Comparison of ENCODE assay signal across 12 cellular contexts in the genomic region with DNA sequence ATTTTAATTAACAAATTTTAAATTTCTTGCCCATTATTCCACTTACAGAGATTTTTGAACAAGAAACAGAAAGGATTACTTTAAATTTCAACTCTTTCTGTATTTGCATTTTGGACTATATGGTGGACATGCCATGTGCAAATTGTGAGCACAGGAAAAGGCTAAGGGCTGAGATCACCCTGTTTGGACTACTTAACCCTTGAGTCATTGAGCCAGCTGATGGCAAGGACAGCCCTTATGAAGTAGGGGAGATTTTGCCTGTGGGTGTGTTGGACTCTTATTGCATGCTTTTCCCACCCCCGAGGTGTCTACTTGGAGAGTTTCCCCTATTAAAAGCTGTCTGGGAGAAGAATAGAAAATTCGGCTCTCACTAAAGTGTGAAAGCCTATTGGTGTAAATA. TPM values are rescaled to one million over a fixed set of nuclear protein-coding genes. Genes with fewer than 3 reads are reported as not detected.
DNase-seq lines count a peak whose midpoint lies in the region; ATAC-seq and TF ChIP-seq lines count a peak whose summit lies in the region.
"Had no signal": no experiment of that assay in that cellular context is flagged by ENCODE, and none has a peak within 500 bp of the region (broad histone marks: within the 10 kb centered on the region; RNA-seq: fewer than 3 reads in every experiment).

No MANE protein-coding gene starts in this region.

- H3K27ac ChIP-seq in AG04450 (ENCODE audit: low read depth, low read length) (peak overlapping the region; percentile 32), body of pancreas (no peak overlapping the region)
- H3K27ac ChIP-seq: colonic mucosa, upper lobe of left lung had no signal

- intact Hi-C loops in body of pancreas (cut with DNase I) = no loop called here
- intact Hi-C loops in activated T-helper 2 cell treated with anti-CD3 and anti-CD28 coated beads, Interferon-gamma antibody, Interleukin-2, Interleukin-4, amounts not matched to agents 10 μg/mL and 5 μg/mL and 100 μg/mL, durations not matched to agents 14 hours and 24 hours and 36 hours (cut with micrococcal nuclease) = no loop called here

- H3K27me3 Mint-ChIP-seq in activated T-helper 2 cell treated with anti-CD3 and anti-CD28 coated beads, Interferon-gamma antibody, Interleukin-2, Interleukin-4, amounts not matched to agents 10 μg/mL and 5 μg/mL and 100 μg/mL, durations not matched to agents 14 hours and 24 hours and 36 hours (ENCODE audit: low read depth) = no peaks in the 10 kb centered on the region
- H3K27me3 Mint-ChIP-seq: T-helper 17 cell had no signal

- CTCF ChIA-PET in AG04450 (lab: Charles Lee) = interaction anchor here (0.8 to 2.0 kb wide), 4 partner anchors 8 to 54 kb away, joined by 3 to 5 read pairs (median 3); no protein-coding TSS in a partner anchor

- TF ChIP-seq CTCF in AG04450 (IDR thresholded peaks at IDR 0.05; ENCODE audit: low read depth, low read length) (no peak), body of pancreas (IDR thresholded peaks at IDR 0.05) (no peak)

- H3K36me3 Mint-ChIP-seq in activated T-helper 2 cell treated with anti-CD3 and anti-CD28 coated beads, Interferon-gamma antibody, Interleukin-2, Interleukin-4, amounts not matched to agents 10 μg/mL and 5 μg/mL and 100 μg/mL, durations not matched to agents 14 hours and 24 hours and 36 hours (ENCODE audit: low read depth) = no peaks in the 10 kb centered on the region

- peaks cover 15% of the 10 kb centered on the region for H3K4me1 ChIP-seq in body of pancreas
- H3K4me1 ChIP-seq: colonic mucosa, upper lobe of left lung had no signal

- no peak overlapping the region for H3K27ac Mint-ChIP-seq in activated T-helper 2 cell treated with anti-CD3 and anti-CD28 coated beads, Interferon-gamma antibody, Interleukin-2, Interleukin-4, amounts not matched to agents 10 μg/mL and 5 μg/mL and 100 μg/mL, durations not matched to agents 14 hours and 24 hours and 36 hours
- H3K27ac Mint-ChIP-seq: T-helper 17 cell had no signal

- no peaks in the 10 kb centered on the region for H3K36me3 ChIP-seq in body of pancreas (replicated peaks in 1 of 2; ENCODE audit: insufficient read depth in 1 of 2, low read depth in 2 of 2)
- H3K36me3 ChIP-seq: colonic mucosa, upper lobe of left lung had no signal

- POLR2A ChIA-PET in AG04450 (lab: Yijun Ruan, JAX) = interaction anchor here (0.8 kb wide), 1 partner anchor 17 kb away, joined by 3 read pairs; a partner anchor contains a TSS

- DNase-seq in AG04450 (ENCODE audit: low read depth, low spot score) = peak; percentile 81
- peak; percentile 74 for DNase-seq in HS-5 (ENCODE audit: low read depth)
- DNase-seq in body of pancreas = no peak
- peak; percentile 45 for DNase-seq in kidney glomerular epithelial cell (lab: John Stamatoyannopoulos, UW)
- no peak for DNase-seq in activated naive CD4-positive, alpha-beta T cell treated with Interleukin-2 at 50 U/mL for 16 hours
- DNase-seq in activated T-helper 2 cell treated with anti-CD3 and anti-CD28 coated beads, Interferon-gamma antibody, Interleukin-2, Interleukin-4, amounts not matched to agents 10 μg/mL and 5 μg/mL and 100 μg/mL, durations not matched to agents 14 hours and 24 hours and 36 hours (ENCODE audit: low spot score) = no peak
- no peak for DNase-seq in SIG-M5 (lab: John Stamatoyannopoulos, UW)
- DNase-seq: colonic mucosa, NCI-H526, T-helper 17 cell had no signal

- WGBS in body of pancreas, 2 donors = 50 to 52% methylated on average over 2 of the region's 2 CpGs

- H3K9me3 ChIP-seq in AG04450 (ENCODE audit: control insufficient read depth, insufficient read depth, low read length) (peaks cover 3% of the 10 kb centered on the region; the same call in 1 of the 2 replicates), body of pancreas (no peaks in the 10 kb centered on the region)
- H3K9me3 ChIP-seq: colonic mucosa, upper lobe of left lung had no signal

- no peaks in the 10 kb centered on the region for H3K4me1 Mint-ChIP-seq in activated T-helper 2 cell treated with anti-CD3 and anti-CD28 coated beads, Interferon-gamma antibody, Interleukin-2, Interleukin-4, amounts not matched to agents 10 μg/mL and 5 μg/mL and 100 μg/mL, durations not matched to agents 14 hours and 24 hours and 36 hours (ENCODE audit: low read depth)

- H3K27me3 ChIP-seq in AG04450 (ENCODE audit: control insufficient read depth, insufficient read depth, low read length) (no peaks in the 10 kb centered on the region), body of pancreas (no peaks in the 10 kb centered on the region)
- H3K27me3 ChIP-seq: colonic mucosa, upper lobe of left lung had no signal

- H3K4me3 Mint-ChIP-seq in activated T-helper 2 cell treated with anti-CD3 and anti-CD28 coated beads, Interferon-gamma antibody, Interleukin-2, Interleukin-4, amounts not matched to agents 10 μg/mL and 5 μg/mL and 100 μg/mL, durations not matched to agents 14 hours and 24 hours and 36 hours (ENCODE audit: low read depth) = no peak overlapping the region
- H3K4me3 Mint-ChIP-seq: T-helper 17 cell had no signal

- no peak overlapping the region for H3K4me3 ChIP-seq in AG04450 (ENCODE audit: low read depth, low read length)
- no peak overlapping the region for H3K4me3 ChIP-seq in body of pancreas
- H3K4me3 ChIP-seq: colonic mucosa, upper lobe of left lung had no signal

- no peak for TF ChIP-seq POLR2A in body of pancreas (IDR thresholded peaks at IDR 0.05)

- peak; percentile 47 for ATAC-seq in body of pancreas
- ATAC-seq in HG03342 (IDR thresholded peaks at IDR 0.05; ENCODE audit: unreplicated experiment) = no peak
- ATAC-seq: T-helper 17 cell had no signal

- H3K9me3 Mint-ChIP-seq in activated T-helper 2 cell treated with anti-CD3 and anti-CD28 coated beads, Interferon-gamma antibody, Interleukin-2, Interleukin-4, amounts not matched to agents 10 μg/mL and 5 μg/mL and 100 μg/mL, durations not matched to agents 14 hours and 24 hours and 36 hours = no peaks in the 10 kb centered on the region

RNA-seq across cellular contexts. Expression of a gene that starts 17.2 kb away (rescaled TPM):
- polyA plus RNA-seq in AG04450 (2011; rRNA removed) = 32.5 and 44.3 TPM in 2 replicates
- 22.4 and 30.9 TPM in 2 replicates for polyA minus RNA-seq in AG04450 (2011; rRNA and poly(A)+ RNA removed)
- total RNA-seq in body of pancreas = 10 to 100 TPM in 1 of 2 donors, 1 to 10 TPM in 1; 4.9 to 19.7 TPM
- total RNA-seq in activated T-helper 2 cell treated with anti-CD3 and anti-CD28 coated beads, Interferon-gamma antibody, Interleukin-2, Interleukin-4, amounts not matched to agents 10 μg/mL and 5 μg/mL and 100 μg/mL, durations not matched to agents 14 hours and 24 hours and 36 hours = 21.4 and 21.9 TPM in 2 replicates

RNA-seq across cellular contexts. Expression of a gene that starts 46.2 kb away (rescaled TPM):
- polyA plus RNA-seq in AG04450 (2011; rRNA removed) = 133 and 180 TPM in 2 replicates
- polyA minus RNA-seq in AG04450 (2011; rRNA and poly(A)+ RNA removed) = 151 and 152 TPM in 2 replicates
- total RNA-seq in body of pancreas = 10 to 100 TPM; 24.1 to 28.5 TPM
- total RNA-seq in activated T-helper 2 cell treated with anti-CD3 and anti-CD28 coated beads, Interferon-gamma antibody, Interleukin-2, Interleukin-4, amounts not matched to agents 10 μg/mL and 5 μg/mL and 100 μg/mL, durations not matched to agents 14 hours and 24 hours and 36 hours = 144 TPM in 2 replicates

Comparison
In these comparisons a context has a peak if more than half of its experiments do, and no peak if none do; other contexts are left out.
1. DNase-seq: peak in AG04450 (single experiment), HS-5 (single experiment) and kidney glomerular epithelial cell (single experiment); none in body of pancreas (0 of 4), activated naive CD4-positive, alpha-beta T cell treated with Interleukin-2 at 50 U/mL for 16 hours (single experiment), activated T-helper 2 cell treated with anti-CD3 and anti-CD28 coated beads, Interferon-gamma antibody, Interleukin-2, Interleukin-4, amounts not matched to agents 10 μg/mL and 5 μg/mL and 100 μg/mL, durations not matched to agents 14 hours and 24 hours and 36 hours (single experiment) and SIG-M5 (single experiment).